Comparison of ENCODE assay signal across 1 cellular context in the genomic region with DNA sequence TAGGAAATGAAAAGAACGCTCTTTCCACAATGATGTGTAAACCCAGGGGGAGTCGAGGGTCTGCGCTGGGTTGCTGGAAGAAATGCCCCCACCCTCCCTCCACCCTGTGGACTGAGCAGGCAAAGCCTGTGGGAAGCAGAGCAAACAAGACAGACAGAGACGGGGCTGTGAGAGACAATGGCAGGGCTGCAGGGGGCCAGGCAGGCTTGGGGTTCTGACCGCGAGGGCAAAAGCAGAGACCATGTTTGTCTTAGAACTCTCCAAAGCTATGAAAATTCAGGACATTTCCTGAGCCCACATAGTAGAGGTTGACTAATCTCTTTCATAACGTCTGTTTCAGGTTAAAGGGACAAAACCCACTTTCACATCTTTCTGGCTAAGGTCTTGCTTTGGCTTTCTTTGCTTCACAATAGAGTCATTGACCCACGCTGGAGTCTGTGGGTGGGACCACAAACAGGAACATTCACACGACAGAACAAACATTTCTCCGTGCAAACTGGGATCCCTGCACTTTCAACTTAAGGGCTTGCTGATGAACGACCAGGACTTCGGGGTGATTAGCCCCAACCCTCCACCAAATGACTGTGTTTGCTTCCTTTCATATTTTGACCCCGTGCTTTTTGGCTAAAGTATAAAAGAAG.
TF ChIP-seq lines count a peak whose summit lies in the region.

No MANE protein-coding gene starts in this region.

TF ChIP-seq in HepG2, 621 proteins besides CTCF, POLR2A, EP300 and RAD21 (continued from another document and continues in another):
- TF ChIP-seq, protein P1, sequence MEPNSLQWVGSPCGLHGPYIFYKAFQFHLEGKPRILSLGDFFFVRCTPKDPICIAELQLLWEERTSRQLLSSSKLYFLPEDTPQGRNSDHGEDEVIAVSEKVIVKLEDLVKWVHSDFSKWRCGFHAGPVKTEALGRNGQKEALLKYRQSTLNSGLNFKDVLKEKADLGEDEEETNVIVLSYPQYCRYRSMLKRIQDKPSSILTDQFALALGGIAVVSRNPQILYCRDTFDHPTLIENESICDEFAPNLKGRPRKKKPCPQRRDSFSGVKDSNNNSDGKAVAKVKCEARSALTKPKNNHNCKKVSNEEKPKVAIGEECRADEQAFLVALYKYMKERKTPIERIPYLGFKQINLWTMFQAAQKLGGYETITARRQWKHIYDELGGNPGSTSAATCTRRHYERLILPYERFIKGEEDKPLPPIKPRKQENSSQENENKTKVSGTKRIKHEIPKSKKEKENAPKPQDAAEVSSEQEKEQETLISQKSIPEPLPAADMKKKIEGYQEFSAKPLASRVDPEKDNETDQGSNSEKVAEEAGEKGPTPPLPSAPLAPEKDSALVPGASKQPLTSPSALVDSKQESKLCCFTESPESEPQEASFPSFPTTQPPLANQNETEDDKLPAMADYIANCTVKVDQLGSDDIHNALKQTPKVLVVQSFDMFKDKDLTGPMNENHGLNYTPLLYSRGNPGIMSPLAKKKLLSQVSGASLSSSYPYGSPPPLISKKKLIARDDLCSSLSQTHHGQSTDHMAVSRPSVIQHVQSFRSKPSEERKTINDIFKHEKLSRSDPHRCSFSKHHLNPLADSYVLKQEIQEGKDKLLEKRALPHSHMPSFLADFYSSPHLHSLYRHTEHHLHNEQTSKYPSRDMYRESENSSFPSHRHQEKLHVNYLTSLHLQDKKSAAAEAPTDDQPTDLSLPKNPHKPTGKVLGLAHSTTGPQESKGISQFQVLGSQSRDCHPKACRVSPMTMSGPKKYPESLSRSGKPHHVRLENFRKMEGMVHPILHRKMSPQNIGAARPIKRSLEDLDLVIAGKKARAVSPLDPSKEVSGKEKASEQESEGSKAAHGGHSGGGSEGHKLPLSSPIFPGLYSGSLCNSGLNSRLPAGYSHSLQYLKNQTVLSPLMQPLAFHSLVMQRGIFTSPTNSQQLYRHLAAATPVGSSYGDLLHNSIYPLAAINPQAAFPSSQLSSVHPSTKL (CRISPR knock-in tag; IDR thresholded peaks at IDR 0.05), result peak; percentile 88
- no peak for TF ChIP-seq ZKSCAN1 (IDR thresholded peaks at IDR 0.05; ENCODE audit: low read length)
- peak; percentile 80 for TF ChIP-seq POLR2G (IDR thresholded peaks at IDR 0.05; ENCODE audit: low read depth, low read length)
- TF ChIP-seq HNRNPL (IDR thresholded peaks at IDR 0.05; ENCODE audit: low read depth, low read length), result peak; percentile 71; the same call in 1 of the 2 replicates
- TF ChIP-seq, protein P2, sequence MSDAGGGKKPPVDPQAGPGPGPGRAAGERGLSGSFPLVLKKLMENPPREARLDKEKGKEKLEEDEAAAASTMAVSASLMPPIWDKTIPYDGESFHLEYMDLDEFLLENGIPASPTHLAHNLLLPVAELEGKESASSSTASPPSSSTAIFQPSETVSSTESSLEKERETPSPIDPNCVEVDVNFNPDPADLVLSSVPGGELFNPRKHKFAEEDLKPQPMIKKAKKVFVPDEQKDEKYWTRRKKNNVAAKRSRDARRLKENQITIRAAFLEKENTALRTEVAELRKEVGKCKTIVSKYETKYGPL (CRISPR knock-in tag; IDR thresholded peaks at IDR 0.05), result 0 out of 2 replicates have a peak, but pooled peaks have one; percentile 29
- TF ChIP-seq CENPX (CRISPR knock-in tag; IDR thresholded peaks at IDR 0.05), result no peak
- TF ChIP-seq SOX6 (IDR thresholded peaks at IDR 0.05), result no peak
- peak; percentile 98 for TF ChIP-seq SOX6 (CRISPR knock-in tag; IDR thresholded peaks at IDR 0.05)
- TF ChIP-seq, protein P3, sequence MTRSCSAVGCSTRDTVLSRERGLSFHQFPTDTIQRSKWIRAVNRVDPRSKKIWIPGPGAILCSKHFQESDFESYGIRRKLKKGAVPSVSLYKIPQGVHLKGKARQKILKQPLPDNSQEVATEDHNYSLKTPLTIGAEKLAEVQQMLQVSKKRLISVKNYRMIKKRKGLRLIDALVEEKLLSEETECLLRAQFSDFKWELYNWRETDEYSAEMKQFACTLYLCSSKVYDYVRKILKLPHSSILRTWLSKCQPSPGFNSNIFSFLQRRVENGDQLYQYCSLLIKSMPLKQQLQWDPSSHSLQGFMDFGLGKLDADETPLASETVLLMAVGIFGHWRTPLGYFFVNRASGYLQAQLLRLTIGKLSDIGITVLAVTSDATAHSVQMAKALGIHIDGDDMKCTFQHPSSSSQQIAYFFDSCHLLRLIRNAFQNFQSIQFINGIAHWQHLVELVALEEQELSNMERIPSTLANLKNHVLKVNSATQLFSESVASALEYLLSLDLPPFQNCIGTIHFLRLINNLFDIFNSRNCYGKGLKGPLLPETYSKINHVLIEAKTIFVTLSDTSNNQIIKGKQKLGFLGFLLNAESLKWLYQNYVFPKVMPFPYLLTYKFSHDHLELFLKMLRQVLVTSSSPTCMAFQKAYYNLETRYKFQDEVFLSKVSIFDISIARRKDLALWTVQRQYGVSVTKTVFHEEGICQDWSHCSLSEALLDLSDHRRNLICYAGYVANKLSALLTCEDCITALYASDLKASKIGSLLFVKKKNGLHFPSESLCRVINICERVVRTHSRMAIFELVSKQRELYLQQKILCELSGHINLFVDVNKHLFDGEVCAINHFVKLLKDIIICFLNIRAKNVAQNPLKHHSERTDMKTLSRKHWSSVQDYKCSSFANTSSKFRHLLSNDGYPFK (CRISPR knock-in tag; IDR thresholded peaks at IDR 0.05; ENCODE audit: borderline replicate concordance), result peak; percentile 26; the same call in 1 of the 2 replicates
- TF ChIP-seq, protein P4, sequence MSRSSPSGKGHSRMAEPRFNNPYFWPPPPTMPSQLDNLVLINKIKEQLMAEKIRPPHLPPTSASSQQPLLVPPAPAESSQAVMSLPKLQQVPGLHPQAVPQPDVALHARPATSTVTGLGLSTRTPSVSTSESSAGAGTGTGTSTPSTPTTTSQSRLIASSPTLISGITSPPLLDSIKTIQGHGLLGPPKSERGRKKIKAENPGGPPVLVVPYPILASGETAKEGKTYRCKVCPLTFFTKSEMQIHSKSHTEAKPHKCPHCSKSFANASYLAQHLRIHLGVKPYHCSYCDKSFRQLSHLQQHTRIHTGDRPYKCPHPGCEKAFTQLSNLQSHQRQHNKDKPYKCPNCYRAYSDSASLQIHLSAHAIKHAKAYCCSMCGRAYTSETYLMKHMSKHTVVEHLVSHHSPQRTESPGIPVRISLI (CRISPR knock-in tag; IDR thresholded peaks at IDR 0.05; ENCODE audit: borderline replicate concordance), result peak; percentile 57; the same call in 1 of the 2 replicates
- peak; percentile 95 for TF ChIP-seq ZBTB7B (CRISPR knock-in tag; IDR thresholded peaks at IDR 0.05)
- peak; percentile 64; the same call in 1 of the 2 replicates for TF ChIP-seq ONECUT2 (CRISPR knock-in tag; IDR thresholded peaks at IDR 0.05)
- no peak for TF ChIP-seq ZNF382 (CRISPR knock-in tag; IDR thresholded peaks at IDR 0.05; ENCODE audit: borderline replicate concordance)
- TF ChIP-seq GATAD1 (CRISPR knock-in tag; IDR thresholded peaks at IDR 0.05), result no peak
- TF ChIP-seq TARDBP (CRISPR knock-in tag; IDR thresholded peaks at IDR 0.05), result peak; percentile 83; the same call in 1 of the 2 replicates
- 0 out of 2 replicates have a peak, but pooled peaks have one; percentile 32 for TF ChIP-seq PRMT3 (CRISPR knock-in tag; IDR thresholded peaks at IDR 0.05; ENCODE audit: borderline replicate concordance, low read depth)
- TF ChIP-seq, protein P5, sequence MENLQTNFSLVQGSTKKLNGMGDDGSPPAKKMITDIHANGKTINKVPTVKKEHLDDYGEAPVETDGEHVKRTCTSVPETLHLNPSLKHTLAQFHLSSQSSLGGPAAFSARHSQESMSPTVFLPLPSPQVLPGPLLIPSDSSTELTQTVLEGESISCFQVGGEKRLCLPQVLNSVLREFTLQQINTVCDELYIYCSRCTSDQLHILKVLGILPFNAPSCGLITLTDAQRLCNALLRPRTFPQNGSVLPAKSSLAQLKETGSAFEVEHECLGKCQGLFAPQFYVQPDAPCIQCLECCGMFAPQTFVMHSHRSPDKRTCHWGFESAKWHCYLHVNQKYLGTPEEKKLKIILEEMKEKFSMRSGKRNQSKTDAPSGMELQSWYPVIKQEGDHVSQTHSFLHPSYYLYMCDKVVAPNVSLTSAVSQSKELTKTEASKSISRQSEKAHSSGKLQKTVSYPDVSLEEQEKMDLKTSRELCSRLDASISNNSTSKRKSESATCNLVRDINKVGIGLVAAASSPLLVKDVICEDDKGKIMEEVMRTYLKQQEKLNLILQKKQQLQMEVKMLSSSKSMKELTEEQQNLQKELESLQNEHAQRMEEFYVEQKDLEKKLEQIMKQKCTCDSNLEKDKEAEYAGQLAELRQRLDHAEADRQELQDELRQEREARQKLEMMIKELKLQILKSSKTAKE (CRISPR knock-in tag; IDR thresholded peaks at IDR 0.05; ENCODE audit: borderline replicate concordance), result peak; percentile 88
- TF ChIP-seq, protein P6, sequence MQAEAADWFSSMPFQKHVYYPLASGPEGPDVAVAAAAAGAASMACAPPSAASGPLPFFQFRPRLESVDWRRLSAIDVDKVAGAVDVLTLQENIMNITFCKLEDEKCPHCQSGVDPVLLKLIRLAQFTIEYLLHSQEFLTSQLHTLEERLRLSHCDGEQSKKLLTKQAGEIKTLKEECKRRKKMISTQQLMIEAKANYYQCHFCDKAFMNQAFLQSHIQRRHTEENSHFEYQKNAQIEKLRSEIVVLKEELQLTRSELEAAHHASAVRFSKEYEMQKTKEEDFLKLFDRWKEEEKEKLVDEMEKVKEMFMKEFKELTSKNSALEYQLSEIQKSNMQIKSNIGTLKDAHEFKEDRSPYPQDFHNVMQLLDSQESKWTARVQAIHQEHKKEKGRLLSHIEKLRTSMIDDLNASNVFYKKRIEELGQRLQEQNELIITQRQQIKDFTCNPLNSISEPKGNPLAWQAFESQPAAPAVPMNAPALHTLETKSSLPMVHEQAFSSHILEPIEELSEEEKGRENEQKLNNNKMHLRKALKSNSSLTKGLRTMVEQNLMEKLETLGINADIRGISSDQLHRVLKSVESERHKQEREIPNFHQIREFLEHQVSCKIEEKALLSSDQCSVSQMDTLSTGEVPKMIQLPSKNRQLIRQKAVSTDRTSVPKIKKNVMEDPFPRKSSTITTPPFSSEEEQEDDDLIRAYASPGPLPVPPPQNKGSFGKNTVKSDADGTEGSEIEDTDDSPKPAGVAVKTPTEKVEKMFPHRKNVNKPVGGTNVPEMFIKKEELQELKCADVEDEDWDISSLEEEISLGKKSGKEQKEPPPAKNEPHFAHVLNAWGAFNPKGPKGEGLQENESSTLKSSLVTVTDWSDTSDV (CRISPR knock-in tag; IDR thresholded peaks at IDR 0.05), result no peak
- TF ChIP-seq NRL (CRISPR knock-in tag; IDR thresholded peaks at IDR 0.05; ENCODE audit: borderline replicate concordance), result peak; percentile 42; the same call in 1 of the 2 replicates
- TF ChIP-seq, protein P7, sequence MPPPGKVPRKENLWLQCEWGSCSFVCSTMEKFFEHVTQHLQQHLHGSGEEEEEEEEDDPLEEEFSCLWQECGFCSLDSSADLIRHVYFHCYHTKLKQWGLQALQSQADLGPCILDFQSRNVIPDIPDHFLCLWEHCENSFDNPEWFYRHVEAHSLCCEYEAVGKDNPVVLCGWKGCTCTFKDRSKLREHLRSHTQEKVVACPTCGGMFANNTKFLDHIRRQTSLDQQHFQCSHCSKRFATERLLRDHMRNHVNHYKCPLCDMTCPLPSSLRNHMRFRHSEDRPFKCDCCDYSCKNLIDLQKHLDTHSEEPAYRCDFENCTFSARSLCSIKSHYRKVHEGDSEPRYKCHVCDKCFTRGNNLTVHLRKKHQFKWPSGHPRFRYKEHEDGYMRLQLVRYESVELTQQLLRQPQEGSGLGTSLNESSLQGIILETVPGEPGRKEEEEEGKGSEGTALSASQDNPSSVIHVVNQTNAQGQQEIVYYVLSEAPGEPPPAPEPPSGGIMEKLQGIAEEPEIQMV (CRISPR knock-in tag; IDR thresholded peaks at IDR 0.05; ENCODE audit: low read depth), result no peak
- peak; percentile 78 for TF ChIP-seq MED1 (CRISPR knock-in tag; IDR thresholded peaks at IDR 0.05)
- no peak for TF ChIP-seq MIXL1 (CRISPR knock-in tag; IDR thresholded peaks at IDR 0.05)
- TF ChIP-seq, protein P8, sequence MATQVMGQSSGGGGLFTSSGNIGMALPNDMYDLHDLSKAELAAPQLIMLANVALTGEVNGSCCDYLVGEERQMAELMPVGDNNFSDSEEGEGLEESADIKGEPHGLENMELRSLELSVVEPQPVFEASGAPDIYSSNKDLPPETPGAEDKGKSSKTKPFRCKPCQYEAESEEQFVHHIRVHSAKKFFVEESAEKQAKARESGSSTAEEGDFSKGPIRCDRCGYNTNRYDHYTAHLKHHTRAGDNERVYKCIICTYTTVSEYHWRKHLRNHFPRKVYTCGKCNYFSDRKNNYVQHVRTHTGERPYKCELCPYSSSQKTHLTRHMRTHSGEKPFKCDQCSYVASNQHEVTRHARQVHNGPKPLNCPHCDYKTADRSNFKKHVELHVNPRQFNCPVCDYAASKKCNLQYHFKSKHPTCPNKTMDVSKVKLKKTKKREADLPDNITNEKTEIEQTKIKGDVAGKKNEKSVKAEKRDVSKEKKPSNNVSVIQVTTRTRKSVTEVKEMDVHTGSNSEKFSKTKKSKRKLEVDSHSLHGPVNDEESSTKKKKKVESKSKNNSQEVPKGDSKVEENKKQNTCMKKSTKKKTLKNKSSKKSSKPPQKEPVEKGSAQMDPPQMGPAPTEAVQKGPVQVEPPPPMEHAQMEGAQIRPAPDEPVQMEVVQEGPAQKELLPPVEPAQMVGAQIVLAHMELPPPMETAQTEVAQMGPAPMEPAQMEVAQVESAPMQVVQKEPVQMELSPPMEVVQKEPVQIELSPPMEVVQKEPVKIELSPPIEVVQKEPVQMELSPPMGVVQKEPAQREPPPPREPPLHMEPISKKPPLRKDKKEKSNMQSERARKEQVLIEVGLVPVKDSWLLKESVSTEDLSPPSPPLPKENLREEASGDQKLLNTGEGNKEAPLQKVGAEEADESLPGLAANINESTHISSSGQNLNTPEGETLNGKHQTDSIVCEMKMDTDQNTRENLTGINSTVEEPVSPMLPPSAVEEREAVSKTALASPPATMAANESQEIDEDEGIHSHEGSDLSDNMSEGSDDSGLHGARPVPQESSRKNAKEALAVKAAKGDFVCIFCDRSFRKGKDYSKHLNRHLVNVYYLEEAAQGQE (IDR thresholded peaks at IDR 0.05; ENCODE audit: borderline replicate concordance in 1 of 2, low read depth in 1 of 2, low read length in 2 of 2), result no peak; a peak in 1 of 4 replicates
- TF ChIP-seq NR2F1 (CRISPR knock-in tag; IDR thresholded peaks at IDR 0.05), result 0 out of 4 replicates have a peak, but pooled peaks of 1 of the 2 experiments have one; percentile 8
- TF ChIP-seq, protein P9, sequence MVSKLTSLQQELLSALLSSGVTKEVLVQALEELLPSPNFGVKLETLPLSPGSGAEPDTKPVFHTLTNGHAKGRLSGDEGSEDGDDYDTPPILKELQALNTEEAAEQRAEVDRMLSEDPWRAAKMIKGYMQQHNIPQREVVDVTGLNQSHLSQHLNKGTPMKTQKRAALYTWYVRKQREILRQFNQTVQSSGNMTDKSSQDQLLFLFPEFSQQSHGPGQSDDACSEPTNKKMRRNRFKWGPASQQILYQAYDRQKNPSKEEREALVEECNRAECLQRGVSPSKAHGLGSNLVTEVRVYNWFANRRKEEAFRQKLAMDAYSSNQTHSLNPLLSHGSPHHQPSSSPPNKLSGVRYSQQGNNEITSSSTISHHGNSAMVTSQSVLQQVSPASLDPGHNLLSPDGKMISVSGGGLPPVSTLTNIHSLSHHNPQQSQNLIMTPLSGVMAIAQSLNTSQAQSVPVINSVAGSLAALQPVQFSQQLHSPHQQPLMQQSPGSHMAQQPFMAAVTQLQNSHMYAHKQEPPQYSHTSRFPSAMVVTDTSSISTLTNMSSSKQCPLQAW (CRISPR knock-in tag; IDR thresholded peaks at IDR 0.05), result peak; percentile 21; the same call in 1 of the 2 replicates
- TF ChIP-seq ZNF772 (CRISPR knock-in tag; IDR thresholded peaks at IDR 0.05), result no peak; the same call in 1 of the 2 replicates
- TF ChIP-seq, protein P10, sequence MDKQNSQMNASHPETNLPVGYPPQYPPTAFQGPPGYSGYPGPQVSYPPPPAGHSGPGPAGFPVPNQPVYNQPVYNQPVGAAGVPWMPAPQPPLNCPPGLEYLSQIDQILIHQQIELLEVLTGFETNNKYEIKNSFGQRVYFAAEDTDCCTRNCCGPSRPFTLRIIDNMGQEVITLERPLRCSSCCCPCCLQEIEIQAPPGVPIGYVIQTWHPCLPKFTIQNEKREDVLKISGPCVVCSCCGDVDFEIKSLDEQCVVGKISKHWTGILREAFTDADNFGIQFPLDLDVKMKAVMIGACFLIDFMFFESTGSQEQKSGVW (CRISPR knock-in tag; IDR thresholded peaks at IDR 0.05; ENCODE audit: borderline replicate concordance), result no peak
- TF ChIP-seq ADNP (CRISPR knock-in tag; IDR thresholded peaks at IDR 0.05), result no peak
